ENCODE assay signal across 1 cellular context in the genomic region with DNA sequence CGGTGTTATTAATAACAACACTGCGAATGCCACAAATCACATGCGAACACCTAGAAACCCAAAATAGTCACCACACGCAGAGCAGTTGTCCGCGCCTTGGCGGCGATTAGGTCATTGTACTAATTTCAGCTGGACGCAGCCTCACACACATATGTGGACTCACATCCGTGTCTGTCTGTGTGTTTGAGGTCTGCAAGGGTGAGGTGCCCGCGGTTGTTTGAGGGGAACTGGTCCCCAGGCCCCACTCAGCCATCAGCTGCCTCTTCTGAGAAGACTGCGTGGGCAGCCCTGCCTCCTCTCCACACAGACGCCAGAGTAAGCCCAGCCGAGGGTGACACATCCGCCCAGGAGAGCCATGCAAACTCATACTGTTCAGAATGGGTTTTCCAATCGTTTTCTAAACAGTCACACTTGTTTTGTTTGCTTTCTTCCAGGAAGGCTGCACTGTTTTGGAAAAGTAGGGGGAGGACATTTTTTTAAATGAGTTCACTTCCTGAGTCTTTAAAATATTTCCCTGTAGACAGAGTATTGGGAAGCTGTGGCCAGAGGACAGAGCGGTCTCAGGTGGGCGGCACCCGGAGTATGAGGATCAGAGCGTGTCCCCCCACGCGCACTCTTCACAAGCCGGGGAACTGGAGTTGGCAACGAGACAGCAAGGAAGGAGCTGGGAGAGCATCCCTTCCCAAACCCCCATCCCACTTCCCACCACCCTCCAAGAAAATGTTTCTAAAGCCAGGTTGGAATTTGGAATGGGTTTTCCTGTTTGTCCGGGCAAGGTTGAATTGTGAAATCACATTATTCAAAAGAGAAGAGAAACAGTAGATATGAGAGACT.
TF ChIP-seq lines count a peak whose summit lies in the region.

No MANE protein-coding gene starts in this region.

TF ChIP-seq in HepG2, 621 proteins besides CTCF, POLR2A, EP300 and RAD21 (continued from another document and continues in another):
- no peak; the same call in 1 of the 2 replicates for TF ChIP-seq ZKSCAN8 (CRISPR knock-in tag; IDR thresholded peaks at IDR 0.05; ENCODE audit: borderline replicate concordance)
- TF ChIP-seq REPIN1 (CRISPR knock-in tag; IDR thresholded peaks at IDR 0.05; ENCODE audit: borderline replicate concordance, low read depth) = no peak
- TF ChIP-seq ZNF101 (CRISPR knock-in tag; IDR thresholded peaks at IDR 0.05; ENCODE audit: borderline replicate concordance, low read depth) = no peak
- TF ChIP-seq ZNF251 (CRISPR knock-in tag; IDR thresholded peaks at IDR 0.05) = no peak
- no peak for TF ChIP-seq NFYB (CRISPR knock-in tag; IDR thresholded peaks at IDR 0.05)
- no peak for TF ChIP-seq MTA3 (CRISPR knock-in tag; IDR thresholded peaks at IDR 0.05)
- TF ChIP-seq, protein P1, sequence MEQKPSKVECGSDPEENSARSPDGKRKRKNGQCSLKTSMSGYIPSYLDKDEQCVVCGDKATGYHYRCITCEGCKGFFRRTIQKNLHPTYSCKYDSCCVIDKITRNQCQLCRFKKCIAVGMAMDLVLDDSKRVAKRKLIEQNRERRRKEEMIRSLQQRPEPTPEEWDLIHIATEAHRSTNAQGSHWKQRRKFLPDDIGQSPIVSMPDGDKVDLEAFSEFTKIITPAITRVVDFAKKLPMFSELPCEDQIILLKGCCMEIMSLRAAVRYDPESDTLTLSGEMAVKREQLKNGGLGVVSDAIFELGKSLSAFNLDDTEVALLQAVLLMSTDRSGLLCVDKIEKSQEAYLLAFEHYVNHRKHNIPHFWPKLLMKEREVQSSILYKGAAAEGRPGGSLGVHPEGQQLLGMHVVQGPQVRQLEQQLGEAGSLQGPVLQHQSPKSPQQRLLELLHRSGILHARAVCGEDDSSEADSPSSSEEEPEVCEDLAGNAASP (CRISPR knock-in tag; IDR thresholded peaks at IDR 0.05; ENCODE audit: borderline replicate concordance) = no peak
- peak; percentile 53 for TF ChIP-seq ZSCAN29 (CRISPR knock-in tag; conservative IDR thresholded peaks at IDR 0.05)
- no peak for TF ChIP-seq ZSCAN21 (CRISPR knock-in tag; IDR thresholded peaks at IDR 0.05; ENCODE audit: borderline replicate concordance)
- no peak for TF ChIP-seq KLF13 (CRISPR knock-in tag; IDR thresholded peaks at IDR 0.05)
- TF ChIP-seq MED13 (CRISPR knock-in tag; IDR thresholded peaks at IDR 0.05) = peak; percentile 76; the same call in 1 of the 2 replicates
- TF ChIP-seq ZNF557 (CRISPR knock-in tag; IDR thresholded peaks at IDR 0.05) = no peak
- no peak for TF ChIP-seq NONO (IDR thresholded peaks at IDR 0.05)
- no peak for TF ChIP-seq NONO (CRISPR knock-in tag; conservative IDR thresholded peaks at IDR 0.05)
- TF ChIP-seq SETDB1 (CRISPR knock-in tag; IDR thresholded peaks at IDR 0.05; ENCODE audit: borderline replicate concordance) = no peak
- TF ChIP-seq ZNF460 (CRISPR knock-in tag; IDR thresholded peaks at IDR 0.05; ENCODE audit: borderline replicate concordance) = no peak
- no peak for TF ChIP-seq ZNF34 (CRISPR knock-in tag; IDR thresholded peaks at IDR 0.05; ENCODE audit: borderline replicate concordance)
- TF ChIP-seq NR2F2 (IDR thresholded peaks at IDR 0.05; ENCODE audit: borderline replicate concordance, low read depth) = no peak
- TF ChIP-seq TSC22D2 (CRISPR knock-in tag; IDR thresholded peaks at IDR 0.05; ENCODE audit: borderline replicate concordance) = no peak
- TF ChIP-seq, protein P2, sequence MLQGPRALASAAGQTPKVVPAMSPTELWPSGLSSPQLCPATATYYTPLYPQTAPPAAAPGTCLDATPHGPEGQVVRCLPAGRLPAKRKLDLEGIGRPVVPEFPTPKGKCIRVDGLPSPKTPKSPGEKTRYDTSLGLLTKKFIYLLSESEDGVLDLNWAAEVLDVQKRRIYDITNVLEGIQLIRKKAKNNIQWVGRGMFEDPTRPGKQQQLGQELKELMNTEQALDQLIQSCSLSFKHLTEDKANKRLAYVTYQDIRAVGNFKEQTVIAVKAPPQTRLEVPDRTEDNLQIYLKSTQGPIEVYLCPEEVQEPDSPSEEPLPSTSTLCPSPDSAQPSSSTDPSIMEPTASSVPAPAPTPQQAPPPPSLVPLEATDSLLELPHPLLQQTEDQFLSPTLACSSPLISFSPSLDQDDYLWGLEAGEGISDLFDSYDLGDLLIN (CRISPR knock-in tag; IDR thresholded peaks at IDR 0.05; ENCODE audit: borderline replicate concordance) = no peak
- TF ChIP-seq THAP9 (CRISPR knock-in tag; IDR thresholded peaks at IDR 0.05; ENCODE audit: borderline replicate concordance) = no peak
- no peak for TF ChIP-seq SYNCRIP (IDR thresholded peaks at IDR 0.05; ENCODE audit: insufficient read depth, low read depth, low read length)
- TF ChIP-seq USF2 (IDR thresholded peaks at IDR 0.05; ENCODE audit: low read depth, low read length) = no peak
- TF ChIP-seq USF2 (CRISPR knock-in tag; IDR thresholded peaks at IDR 0.05; ENCODE audit: borderline replicate concordance) = no peak; the same call in 1 of the 2 replicates
- no peak for TF ChIP-seq ZNF432 (CRISPR knock-in tag; IDR thresholded peaks at IDR 0.05; ENCODE audit: borderline replicate concordance)
- TF ChIP-seq, protein P3, sequence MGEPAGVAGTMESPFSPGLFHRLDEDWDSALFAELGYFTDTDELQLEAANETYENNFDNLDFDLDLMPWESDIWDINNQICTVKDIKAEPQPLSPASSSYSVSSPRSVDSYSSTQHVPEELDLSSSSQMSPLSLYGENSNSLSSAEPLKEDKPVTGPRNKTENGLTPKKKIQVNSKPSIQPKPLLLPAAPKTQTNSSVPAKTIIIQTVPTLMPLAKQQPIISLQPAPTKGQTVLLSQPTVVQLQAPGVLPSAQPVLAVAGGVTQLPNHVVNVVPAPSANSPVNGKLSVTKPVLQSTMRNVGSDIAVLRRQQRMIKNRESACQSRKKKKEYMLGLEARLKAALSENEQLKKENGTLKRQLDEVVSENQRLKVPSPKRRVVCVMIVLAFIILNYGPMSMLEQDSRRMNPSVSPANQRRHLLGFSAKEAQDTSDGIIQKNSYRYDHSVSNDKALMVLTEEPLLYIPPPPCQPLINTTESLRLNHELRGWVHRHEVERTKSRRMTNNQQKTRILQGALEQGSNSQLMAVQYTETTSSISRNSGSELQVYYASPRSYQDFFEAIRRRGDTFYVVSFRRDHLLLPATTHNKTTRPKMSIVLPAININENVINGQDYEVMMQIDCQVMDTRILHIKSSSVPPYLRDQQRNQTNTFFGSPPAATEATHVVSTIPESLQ (CRISPR knock-in tag; conservative IDR thresholded peaks at IDR 0.05) = no peak
- TF ChIP-seq TRIM24 (CRISPR knock-in tag; IDR thresholded peaks at IDR 0.05) = no peak
- peak; percentile 13 for TF ChIP-seq PHF20 (CRISPR knock-in tag; IDR thresholded peaks at IDR 0.05)
- TF ChIP-seq SALL1 (CRISPR knock-in tag; IDR thresholded peaks at IDR 0.05) = peak; percentile 67; the same call in 1 of the 2 replicates
- TF ChIP-seq ASH2L (IDR thresholded peaks at IDR 0.05; ENCODE audit: insufficient read length, low read depth, low read length) = no peak
- 0 out of 2 replicates have a peak, but pooled peaks have one; percentile 26 for TF ChIP-seq ERF (CRISPR knock-in tag; IDR thresholded peaks at IDR 0.05)
- TF ChIP-seq NPAS2 (CRISPR knock-in tag; IDR thresholded peaks at IDR 0.05; ENCODE audit: borderline replicate concordance) = no peak
- no peak for TF ChIP-seq SATB2 (CRISPR knock-in tag; IDR thresholded peaks at IDR 0.05)
- no peak for TF ChIP-seq HES4 (CRISPR knock-in tag; IDR thresholded peaks at IDR 0.05; ENCODE audit: borderline replicate concordance)
- no peak for TF ChIP-seq SNAPC2 (CRISPR knock-in tag; IDR thresholded peaks at IDR 0.05)
- TF ChIP-seq LCORL (IDR thresholded peaks at IDR 0.05) = no peak
- peak; percentile 64; the same call in 1 of the 2 replicates for TF ChIP-seq LCORL (CRISPR knock-in tag; IDR thresholded peaks at IDR 0.05)
- no peak for TF ChIP-seq HOXA5 (CRISPR knock-in tag; IDR thresholded peaks at IDR 0.05)
- TF ChIP-seq YEATS4 (CRISPR knock-in tag; IDR thresholded peaks at IDR 0.05; ENCODE audit: borderline replicate concordance) = peak; percentile 39; the same call in 1 of the 2 replicates
- no peak for TF ChIP-seq ZNF30 (CRISPR knock-in tag; IDR thresholded peaks at IDR 0.05)
- TF ChIP-seq ZNF503 (CRISPR knock-in tag; IDR thresholded peaks at IDR 0.05) = no peak; the same call in 1 of the 2 replicates
- no peak for TF ChIP-seq ZNF205 (CRISPR knock-in tag; IDR thresholded peaks at IDR 0.05)
- 0 out of 2 replicates have a peak, but pooled peaks have one; percentile 14 for TF ChIP-seq ESRRA (CRISPR knock-in tag; IDR thresholded peaks at IDR 0.05; ENCODE audit: low read depth)
- no peak for TF ChIP-seq MTF2 (CRISPR knock-in tag; IDR thresholded peaks at IDR 0.05; ENCODE audit: borderline replicate concordance)
- TF ChIP-seq, protein P4, sequence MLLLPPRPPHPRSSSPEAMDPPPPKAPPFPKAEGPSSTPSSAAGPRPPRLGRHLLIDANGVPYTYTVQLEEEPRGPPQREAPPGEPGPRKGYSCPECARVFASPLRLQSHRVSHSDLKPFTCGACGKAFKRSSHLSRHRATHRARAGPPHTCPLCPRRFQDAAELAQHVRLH (CRISPR knock-in tag; IDR thresholded peaks at IDR 0.05; ENCODE audit: borderline replicate concordance, low read depth) = peak; percentile 53; the same call in 1 of the 2 replicates
- no peak for TF ChIP-seq NFIB (CRISPR knock-in tag; IDR thresholded peaks at IDR 0.05; ENCODE audit: borderline replicate concordance)
- TF ChIP-seq PRDM10 (CRISPR knock-in tag; IDR thresholded peaks at IDR 0.05; ENCODE audit: low read depth) = peak; percentile 97
- TF ChIP-seq ZNF879 (CRISPR knock-in tag; IDR thresholded peaks at IDR 0.05) = no peak
- TF ChIP-seq ZNF768 (CRISPR knock-in tag; IDR thresholded peaks at IDR 0.05) = no peak
